14 cellular contexts compared by ENCODE assay signal in the genomic region with DNA sequence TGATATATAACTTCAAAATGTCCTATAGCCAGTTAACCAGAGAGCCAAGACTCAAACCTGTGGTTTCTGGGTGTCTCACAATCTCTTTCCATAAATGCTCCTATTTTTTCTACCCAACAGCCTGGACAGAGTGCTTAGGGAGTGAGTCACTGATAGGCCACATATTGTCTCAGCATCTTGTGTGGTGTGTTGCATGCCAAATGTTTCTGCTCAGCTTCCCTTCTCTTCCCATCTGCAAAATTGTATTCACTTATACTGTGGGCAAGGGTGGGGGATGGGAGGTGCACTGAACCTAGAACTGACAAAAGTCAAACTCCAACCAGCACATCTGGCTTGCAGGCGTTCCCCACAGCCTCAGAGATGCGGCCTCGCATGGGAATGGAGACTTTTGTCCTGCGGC.
A peak's percentile ranks its signal among the peaks of the same experiment; 100 is the strongest.
DNase-seq lines count a peak whose midpoint lies in the region; ATAC-seq and TF ChIP-seq lines count a peak whose summit lies in the region.
"Had no signal": no experiment of that assay in that cellular context is flagged by ENCODE, and none has a peak within 500 bp of the region (broad histone marks: within the 10 kb centered on the region; RNA-seq: fewer than 3 reads in every experiment).

No MANE protein-coding gene starts in this region.

- peak; percentile 93 for DNase-seq in AG09319 (ENCODE audit: extremely low read depth, low read depth)
- peak; percentile 31 for DNase-seq in MG63
- peak; percentile 80 for DNase-seq in cerebellum (ENCODE audit: low spot score)
- DNase-seq in kidney tubule cell (ENCODE audit: low spot score) = peak; percentile 91
- no peak for DNase-seq in activated T-cell treated with anti-CD3 and anti-CD28 coated beads, Interleukin-2, amount 50 U/mL, for 48 hours
- no peak for DNase-seq in heart right ventricle
- no peak for DNase-seq in left colon
- DNase-seq: activated CD4-positive, alpha-beta T cell treated with anti-CD3 and anti-CD28 coated beads for 36 hours; cortex of kidney; NCI-H524 treated with DMSO at 0.1 percent for 48 hours; stimulated activated naive CD4-positive, alpha-beta T cell treated with Interleukin-2 at 50 U/mL for 16 hours had no signal

- no peaks in the 10 kb centered on the region for H3K36me3 ChIP-seq in MG63
- no peaks in the 10 kb centered on the region for H3K36me3 ChIP-seq in heart right ventricle
- H3K36me3 ChIP-seq: BLaER1 treated with 17β-estradiol and CSF1 and Interleukin-3, amounts not matched to agents 10 nM and 100 nM had no signal

- H3K4me1 ChIP-seq in heart right ventricle = peaks cover 0 to 25% (median 9%) of the 10 kb centered on the region in 9 donors

- no peaks in the 10 kb centered on the region for H3K27me3 ChIP-seq in MG63
- peaks cover 0 to 13% (median 0%) of the 10 kb centered on the region in 7 donors for H3K27me3 ChIP-seq in heart right ventricle
- H3K27me3 ChIP-seq: BLaER1 treated with 17β-estradiol and CSF1 and Interleukin-3, amounts not matched to agents 10 nM and 100 nM had no signal

- no peaks in the 10 kb centered on the region for H3K9me3 ChIP-seq in MG63
- no peaks in the 10 kb centered on the region for H3K9me3 ChIP-seq in heart right ventricle
- H3K9me3 ChIP-seq: BLaER1 treated with 17β-estradiol and CSF1 and Interleukin-3, amounts not matched to agents 10 nM and 100 nM had no signal

- H3K4me3 ChIP-seq in MG63 (no peak overlapping the region), heart right ventricle (no peak overlapping the region)
- H3K4me3 ChIP-seq: BLaER1 treated with 17β-estradiol and CSF1 and Interleukin-3, amounts not matched to agents 10 nM and 100 nM had no signal

- 75 to 76% methylated on average over 4 of the region's 4 CpGs for WGBS in heart right ventricle, 2 donors

- H3K27ac ChIP-seq in heart right ventricle = no peak overlapping the region
- H3K27ac ChIP-seq: BLaER1 treated with 17β-estradiol and CSF1 and Interleukin-3, amounts not matched to agents 10 nM and 100 nM had no signal

- ATAC-seq in GM19328 (IDR thresholded peaks at IDR 0.05; ENCODE audit: unreplicated experiment) (no peak), heart right ventricle (no peak), left colon (no peak)
- ATAC-seq: activated CD4-positive, alpha-beta T cell treated with anti-CD3 and anti-CD28 coated beads for 36 hours; activated T-helper 17 cell treated with anti-CD3 and anti-CD28 coated beads, Interleukin-2, amount 50 U/mL, for 72 hours had no signal

- intact Hi-C loops in heart right ventricle (cut with DNase I) = no loop called here
- intact Hi-C loops in left colon (cut with DNase I, micrococcal nuclease) = no loop called here

- TF ChIP-seq CTCF in AG09319 (IDR thresholded peaks at IDR 0.05; ENCODE audit: low read depth, low read length) (no peak), heart right ventricle (IDR thresholded peaks at IDR 0.05) (no peak)

Comparison
In these comparisons a context has a peak if more than half of its experiments do, and no peak if none do; other contexts are left out.
1. DNase-seq: peak in AG09319 (single experiment), MG63 (single experiment), cerebellum (single experiment) and kidney tubule cell (single experiment); none in activated T-cell treated with anti-CD3 and anti-CD28 coated beads, Interleukin-2, amount 50 U/mL, for 48 hours (0 of 2), heart right ventricle (0 of 2) and left colon (0 of 2).